Comparison of ENCODE assay signal across 15 cellular contexts in genomic region chr3:8536106-8537052, GRCh38. TPM values are rescaled to one million over a fixed set of nuclear protein-coding genes. Genes with fewer than 3 reads are reported as not detected.
DNase-seq lines count a peak whose midpoint lies in the region; ATAC-seq, FAIRE-seq and TF ChIP-seq lines count a peak whose summit lies in the region.
"Had no signal": no experiment of that assay in that cellular context is flagged by ENCODE, and none has a peak within 500 bp of the region (broad histone marks: within the 10 kb centered on the region; RNA-seq: fewer than 3 reads in every experiment).

No MANE protein-coding gene starts in this region.

- peaks cover 22% of the 10 kb centered on the region for H3K36me3 Mint-ChIP-seq in mesothelial cell of epicardium

- TF ChIP-seq EP300 in H1 (IDR thresholded peaks at IDR 0.05; ENCODE audit: borderline replicate concordance in 1 of 2, low read depth in 2 of 2, low read length in 2 of 2) = no peak

- H4K91ac ChIP-seq in H1 (replicated peaks; ENCODE audit: insufficient read length, low read length) = no peak overlapping the region

- no peak overlapping the region for H2BK20ac ChIP-seq in H1 (ENCODE audit: low read length)

- CTCF ChIA-PET in AG04450 (lab: Charles Lee) = interaction anchor here (1.5 kb wide), 1 partner anchor 19 kb away, joined by 4 read pairs; no protein-coding TSS in a partner anchor
- CTCF ChIA-PET in H1 (lab: Charles Lee; ENCODE audit: partially characterized antibody) = interaction anchor here (1.4 kb wide), 2 partner anchors 31 to 86 kb away, joined by 3 to 4 read pairs; no protein-coding TSS in a partner anchor

- no peak for TF ChIP-seq POLR2A in H1 (IDR thresholded peaks at IDR 0.05; ENCODE audit: control extremely low read depth in 1 of 2, low read depth in 2 of 2, low read length in 2 of 2)

- peaks cover 32% of the 10 kb centered on the region for H3K4me1 Mint-ChIP-seq in mesothelial cell of epicardium
- H3K4me1 Mint-ChIP-seq: central memory CD8-positive, alpha-beta T cell had no signal

- peak overlapping the region; percentile 60 for H3K27ac ChIP-seq in AG04450 (ENCODE audit: low read depth, low read length)
- H3K27ac ChIP-seq in HUES64 (ENCODE audit: low read depth, low read length) = peak overlapping the region; percentile 19; the same call in 1 of the 2 replicates
- H3K27ac ChIP-seq in H1 (ENCODE audit: low read depth, low read length) = no peak overlapping the region
- H3K27ac ChIP-seq in mesendoderm (ENCODE audit: low read depth, low read length) = no peak overlapping the region
- H3K27ac ChIP-seq: A549, VCaP had no signal

- H3K23me2 ChIP-seq in H1 (ENCODE audit: low read depth, low read length) = no peaks in the 10 kb centered on the region

- no peak overlapping the region for H3K27ac Mint-ChIP-seq in mesothelial cell of epicardium

- peak; percentile 86 for DNase-seq in AG04450 (ENCODE audit: low read depth, low spot score)
- no peak for DNase-seq in H1 (ENCODE audit: low read depth in 1 of 2, low spot score in 2 of 2)
- peak; percentile 68 for DNase-seq in mesendoderm
- no peak for DNase-seq in H4 (ENCODE audit: low spot score)
- DNase-seq in mesothelial cell of epicardium (ENCODE audit: low spot score in 2 of 2, unreplicated experiment in 2 of 2) = no peak
- DNase-seq: activated naive CD4-positive, alpha-beta T cell treated with Interleukin-2 at 50 U/mL for 16 hours; NCI-H2081; stimulated activated naive CD8-positive, alpha-beta T cell treated with anti-CD3 and anti-CD28 coated beads, Interleukin-15, Interleukin-2, amounts not matched to agents 100 U/mL and 50 U/mL, for 24 hours had no signal

- H2BK12ac ChIP-seq in H1 (ENCODE audit: low read depth, low read length) = no peak overlapping the region

- no peak overlapping the region for H3K4me3 Mint-ChIP-seq in mesothelial cell of epicardium
- H3K4me3 Mint-ChIP-seq: central memory CD8-positive, alpha-beta T cell; neural crest cell had no signal

- no peaks in the 10 kb centered on the region for H3K27me3 ChIP-seq in AG04450 (ENCODE audit: control insufficient read depth, insufficient read depth, low read length)
- H3K27me3 ChIP-seq in HUES64 (ENCODE audit: insufficient read depth, low read length) = no peaks in the 10 kb centered on the region
- H3K27me3 ChIP-seq in H1 (replicated peaks in 1 of 4; ENCODE audit: control insufficient read depth in 3 of 4, extremely low read depth in 1 of 4, insufficient read depth in 3 of 4, low read length in 3 of 4) = no peaks in the 10 kb centered on the region
- H3K27me3 ChIP-seq in mesendoderm (ENCODE audit: insufficient read depth, low read length, poor library complexity) = no peaks in the 10 kb centered on the region

- H2BK5ac ChIP-seq in H1 (ENCODE audit: low read depth, low read length) (0 out of 2 replicates have a peak overlapping the region, but pooled peaks have one; percentile 13), mesendoderm (ENCODE audit: low read length) (no peak overlapping the region)

- H2BK15ac ChIP-seq in H1 (ENCODE audit: low read length) = no peak overlapping the region
- no peak overlapping the region for H2BK15ac ChIP-seq in mesendoderm (replicated peaks; ENCODE audit: low read depth)

- no peak overlapping the region for H3K4me3 ChIP-seq in AG04450 (ENCODE audit: low read depth, low read length)
- no peak overlapping the region for H3K4me3 ChIP-seq in HUES64 (ENCODE audit: low read length)
- H3K4me3 ChIP-seq in H1 (ENCODE audit: extremely low read depth in 1 of 4, insufficient read depth in 2 of 4, low read depth in 3 of 4, low read length in 4 of 4) = no peak overlapping the region
- H3K4me3 ChIP-seq in mesendoderm (ENCODE audit: low read length) = no peak overlapping the region
- H3K4me3 ChIP-seq: A549 had no signal

- H2AK5ac ChIP-seq in H1 (ENCODE audit: low read depth, low read length) (no peak overlapping the region), mesendoderm (ENCODE audit: low read length) (no peak overlapping the region)

- no peaks in the 10 kb centered on the region for H4K20me1 ChIP-seq in H1 (replicated peaks in 1 of 2; ENCODE audit: control insufficient read depth in 1 of 2, insufficient read depth in 2 of 2, low read length in 2 of 2)

- no peaks in the 10 kb centered on the region; the same call in 1 of the 2 replicates for H3K79me1 ChIP-seq in H1 (ENCODE audit: low read depth, low read length)
- no peaks in the 10 kb centered on the region for H3K79me1 ChIP-seq in mesendoderm (ENCODE audit: low read length)

- POLR2A ChIA-PET in AG04450 (lab: Yijun Ruan, JAX) (interaction anchor here (0.9 to 1.5 kb wide), 2 partner anchors 35 to 41 kb away, joined by 3 to 9 read pairs; partner anchors contain the start of gene LMCD1), H1 (lab: Charles Lee; ENCODE audit: partially characterized antibody) (interaction anchor here (0.9 to 1.7 kb wide), 2 partner anchors 37 to 84 kb away, joined by 3 to 4 read pairs; no protein-coding TSS in a partner anchor)

- H3K56ac ChIP-seq in H1 (replicated peaks; ENCODE audit: insufficient read length, low read depth, low read length) = no peak overlapping the region
- H3K56ac ChIP-seq in mesendoderm (ENCODE audit: low read length) = no peak overlapping the region

- H3K9ac ChIP-seq in HUES64 (ENCODE audit: low read depth, low read length) (no peak overlapping the region), H1 (replicated peaks in 1 of 4; ENCODE audit: extremely low read depth in 1 of 4, low read depth in 3 of 4, low read length in 3 of 4) (no peak overlapping the region), mesendoderm (ENCODE audit: low read length) (no peak overlapping the region)

- ATAC-seq in HG03342 (IDR thresholded peaks at IDR 0.05; ENCODE audit: unreplicated experiment) = no peak
- no peak for ATAC-seq in GM18861 (IDR thresholded peaks at IDR 0.05; ENCODE audit: unreplicated experiment)
- ATAC-seq: stimulated activated naive CD8-positive, alpha-beta T cell treated with anti-CD3 and anti-CD28 coated beads, Interleukin-15, Interleukin-2, amounts not matched to agents 100 U/mL and 50 U/mL, for 24 hours had no signal

- H3K79me2 ChIP-seq in H1 (ENCODE audit: control insufficient read depth in 1 of 2, insufficient read depth in 2 of 2, low read length in 2 of 2) (no peaks in the 10 kb centered on the region), mesendoderm (ENCODE audit: control insufficient read depth, insufficient read depth, low read length) (no peaks in the 10 kb centered on the region)

- TF ChIP-seq RAD21 in H1 (IDR thresholded peaks at IDR 0.05 in 1 of 2, conservative IDR thresholded peaks at IDR 0.05 in 1 of 2; ENCODE audit: low read depth in 2 of 2, low read length in 2 of 2) = no peak

- H2BK120ac ChIP-seq in H1 (replicated peaks; ENCODE audit: low read depth, low read length) = no peak overlapping the region
- no peak overlapping the region for H2BK120ac ChIP-seq in mesendoderm (ENCODE audit: low read depth, low read length)

- H4K8ac ChIP-seq in H1 (ENCODE audit: extremely low read depth, insufficient read depth, low read length) (no peak overlapping the region), mesendoderm (ENCODE audit: low read depth, low read length) (no peak overlapping the region)

- no peak for FAIRE-seq in H1 (lab: Jason Lieb, UNC)
- FAIRE-seq: A549 had no signal

- H3K4ac ChIP-seq in H1 (replicated peaks; ENCODE audit: insufficient read length, low read depth, low read length) = no peak overlapping the region
- H3K4ac ChIP-seq in mesendoderm (ENCODE audit: low read depth, low read length) = no peak overlapping the region

- H3K18ac ChIP-seq in H1 (ENCODE audit: extremely low read depth, low read length) (no peak overlapping the region), mesendoderm (ENCODE audit: low read length) (peak overlapping the region; percentile 33)

- H3K14ac ChIP-seq in H1 (ENCODE audit: insufficient read length) = no peak overlapping the region

- TF ChIP-seq CTCF in AG04450 (IDR thresholded peaks at IDR 0.05; ENCODE audit: low read depth, low read length) (no peak), H1 (IDR thresholded peaks at IDR 0.05; ENCODE audit: control extremely low read depth in 1 of 3, insufficient read depth in 1 of 3, low read depth in 1 of 3, low read length in 3 of 3) (no peak), mesothelial cell of epicardium (IDR thresholded peaks at IDR 0.05; ENCODE audit: unreplicated experiment) (no peak)

- H3K4me2 ChIP-seq in H1 (ENCODE audit: insufficient read depth in 1 of 2, low read depth in 2 of 2, low read length in 2 of 2) (no peak overlapping the region), mesendoderm (ENCODE audit: low read length) (no peak overlapping the region)
- H3K4me2 ChIP-seq: A549 had no signal

- H3K36me3 ChIP-seq in HUES64 (ENCODE audit: insufficient read depth, low read length) (peaks cover 45% of the 10 kb centered on the region), H1 (ENCODE audit: control insufficient read depth in 2 of 4, insufficient read depth in 4 of 4, low read length in 3 of 4) (peaks cover 0 to 14% (median 6%) of the 10 kb centered on the region in 4 experiments; a peak in 7 of 8 replicates), mesendoderm (ENCODE audit: control insufficient read depth, insufficient read depth, low read length) (no peaks in the 10 kb centered on the region)

- H3K27me3 Mint-ChIP-seq in mesothelial cell of epicardium (ENCODE audit: low read depth) = no peaks in the 10 kb centered on the region

- H3K23ac ChIP-seq in H1 (ENCODE audit: insufficient read length) (no peak overlapping the region), mesendoderm (ENCODE audit: low read length) (no peak overlapping the region)

- 49% methylated on average over 6 of the region's 8 CpGs for WGBS in HUES64
- WGBS in H1 (ENCODE audit: extremely low coverage in 1 of 2, insufficient coverage in 1 of 2, insufficient read length in 1 of 2, insufficient replicate concordance in 2 of 2, low coverage in 1 of 2, low lambda C conversion rate in 2 of 2, missing lambda C conversion rate in 1 of 2), 2 experiments = 77% methylated on average over 7 of the region's 8 CpGs; no CpG with 5 or more reads in 1 of the 2 experiments
- no CpG with 5 or more reads among the region's 8 CpGs for WGBS in mesendoderm (ENCODE audit: extremely low coverage, insufficient coverage, low lambda C conversion rate)

- peaks cover 21% of the 10 kb centered on the region for H3K4me1 ChIP-seq in HUES64 (ENCODE audit: insufficient read depth, low read length)
- peaks cover 0 to 8% (median 5%) of the 10 kb centered on the region in 4 experiments; a peak in 4 of 7 replicates for H3K4me1 ChIP-seq in H1 (replicated peaks in 1 of 4; ENCODE audit: control insufficient read depth in 3 of 4, insufficient read depth in 4 of 4, low read length in 3 of 4)
- no peaks in the 10 kb centered on the region for H3K4me1 ChIP-seq in mesendoderm (ENCODE audit: control insufficient read depth, low read depth, low read length)

- no peaks in the 10 kb centered on the region for H3K9me3 Mint-ChIP-seq in mesothelial cell of epicardium
- H3K9me3 Mint-ChIP-seq: central memory CD8-positive, alpha-beta T cell; neural crest cell had no signal

- H4K5ac ChIP-seq in H1 (ENCODE audit: insufficient read length, low read depth, low read length) = no peak overlapping the region
- H4K5ac ChIP-seq in mesendoderm (ENCODE audit: low read length) = no peak overlapping the region

- no peaks in the 10 kb centered on the region for H3K9me3 ChIP-seq in AG04450 (ENCODE audit: control insufficient read depth, insufficient read depth, low read length)
- no peaks in the 10 kb centered on the region for H3K9me3 ChIP-seq in HUES64 (ENCODE audit: insufficient read depth, low read depth, low read length)
- H3K9me3 ChIP-seq in H1 (ENCODE audit: insufficient read depth in 2 of 2, low read depth in 1 of 2, low read length in 1 of 2) = 0 out of 4 replicates have a peak, but pooled peaks cover 0 to 2% of the 10 kb centered on the region in 2 experiments
- H3K9me3 ChIP-seq: A549 had no signal

- no peak overlapping the region for H2AFZ ChIP-seq in H1 (ENCODE audit: low read length)

RNA-seq across cellular contexts. Expression of gene LMCD1, which starts 34.8 kb away (rescaled TPM):
- polyA plus RNA-seq in AG04450 (2011; rRNA removed) = 39.1 and 49.5 TPM in 2 replicates
- polyA minus RNA-seq in AG04450 (2011; rRNA and poly(A)+ RNA removed) = 25.4 and 36.0 TPM in 2 replicates
- polyA plus RNA-seq in HUES64 (2013, experiment 1 of 2) = 20.9 TPM
- 19.7 TPM for polyA plus RNA-seq in HUES64 (2013, experiment 2 of 2)
- 26.5 and 30.1 TPM in 2 replicates for total RNA-seq in H1 (2021; fragmentation: NEBNext Ultra II Directional; extraction: Animal tissue kit (Norgen Biotek cat#: 25700))
- polyA plus RNA-seq in H1 (2011; rRNA removed) = 12.3 and 20.2 TPM in 2 replicates
- 24.9 TPM for polyA plus RNA-seq in H1 (2011; cell fraction: cytosol; rRNA removed)
- polyA plus RNA-seq in H1 (2011; cell fraction: nucleus; rRNA removed) = 22.4 TPM
- polyA plus RNA-seq in H1 (2012, experiment 1 of 2) = 17.0 to 23.2 TPM (median 19.9 TPM) in 4 replicates
- 18.9 TPM for polyA plus RNA-seq in H1 (2012, experiment 2 of 2)
- polyA plus RNA-seq in H1 (2013, experiment 1 of 2) = 15.1 TPM
- polyA plus RNA-seq in H1 (2013, experiment 2 of 2) = 14.1 TPM
- 11.0 and 13.7 TPM in 2 replicates for polyA minus RNA-seq in H1 (2011; rRNA and poly(A)+ RNA removed)
- polyA minus RNA-seq in H1 (2011; cell fraction: cytosol; rRNA and poly(A)+ RNA removed) = 10.3 TPM
- polyA minus RNA-seq in H1 (2011; cell fraction: nucleus; rRNA and poly(A)+ RNA removed) = 19.9 TPM
- polyA plus RNA-seq in mesendoderm (2013, experiment 1 of 2) = 7.2 TPM
- polyA plus RNA-seq in mesendoderm (2013, experiment 2 of 2) = 7.6 TPM
- total RNA-seq in H4 (2014; rRNA removed; shearing (Covaris generic)) = 12.0 and 13.7 TPM in 2 replicates
- total RNA-seq in mesothelial cell of epicardium = 20.8 to 24.2 TPM (median 22.4 TPM) in 3 replicates

Comparison
In these comparisons a context has a peak if more than half of its experiments do, and no peak if none do; other contexts are left out.
1. DNase-seq: peak in AG04450 (single experiment) and mesendoderm (single experiment); none in H1 (0 of 2), H4 (single experiment) and mesothelial cell of epicardium (0 of 2).
2. H3K27ac ChIP-seq: peak in AG04450 (single experiment) and HUES64 (single experiment); none in H1 (single experiment) and mesendoderm (single experiment).